In the genomic region with DNA sequence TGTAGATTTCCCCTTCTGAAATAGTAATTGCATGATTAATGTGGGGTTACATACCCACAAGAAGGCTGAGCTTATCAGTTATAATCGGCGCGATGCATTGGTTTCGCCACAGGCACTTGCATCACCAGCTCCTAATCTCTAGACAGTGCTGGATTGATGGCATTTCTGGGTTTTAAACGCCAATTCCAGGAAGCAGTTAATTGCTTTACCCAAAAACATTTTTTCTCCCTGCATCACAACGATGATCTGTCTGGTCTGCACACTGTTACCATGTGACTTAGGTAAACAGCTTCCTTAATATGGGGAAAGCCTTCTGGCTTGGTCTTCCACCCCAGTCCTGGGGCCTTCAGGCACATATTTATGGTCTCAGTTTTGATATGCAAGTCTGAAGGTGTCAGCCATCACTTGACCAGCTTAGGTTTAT, we compare ENCODE assay signal across 9 cellular contexts.
DNase-seq lines count a peak whose midpoint lies in the region; ATAC-seq and TF ChIP-seq lines count a peak whose summit lies in the region.
"Had no signal": no experiment of that assay in that cellular context is flagged by ENCODE, and none has a peak within 500 bp of the region (broad histone marks: within the 10 kb centered on the region; RNA-seq: fewer than 3 reads in every experiment).

No MANE protein-coding gene starts in this region.

- no peak for DNase-seq in CD8-positive, alpha-beta T cell
- DNase-seq in Karpas-422, result no peak
- peak; percentile 68 for DNase-seq in islet precursor cell
- DNase-seq in NCI-H774 (lab: John Stamatoyannopoulos, UW), result no peak
- DNase-seq in D341Med (ENCODE audit: low spot score), result no peak
- no peak for DNase-seq in testis
- DNase-seq: MM.1S had no signal

- ATAC-seq in CD8-positive, alpha-beta T cell, result peak; percentile 50
- ATAC-seq in activated T-helper 17 cell treated with anti-CD3 and anti-CD28 coated beads, Interleukin-2, amount 50 U/mL, for 72 hours (replicated peaks), result peak; percentile 73
- no peak for ATAC-seq in HG03457 (IDR thresholded peaks at IDR 0.05; ENCODE audit: unreplicated experiment)

- CTCF ChIA-PET in CD8-positive, alpha-beta T cell (lab: Charles Lee), result no interaction called here

- H3K9ac ChIP-seq in Karpas-422 (ENCODE audit: low read length), result no peak overlapping the region

- H3K36me3 ChIP-seq in CD8-positive, alpha-beta T cell (ENCODE audit: insufficient read depth, low read length), result no peaks in the 10 kb centered on the region
- H3K36me3 ChIP-seq in Karpas-422 (ENCODE audit: insufficient read depth, low read length), result no peaks in the 10 kb centered on the region
- H3K36me3 ChIP-seq in testis (ENCODE audit: low read depth, missing control alignments), result no peaks in the 10 kb centered on the region

- TF ChIP-seq POLR2A in testis (IDR thresholded peaks at IDR 0.05), result no peak

- peaks cover 20% of the 10 kb centered on the region for H3K4me1 Mint-ChIP-seq in CD8-positive, alpha-beta T cell (ENCODE audit: low read depth)
- peaks cover 9% of the 10 kb centered on the region for H3K4me1 Mint-ChIP-seq in activated T-helper 17 cell treated with anti-CD3 and anti-CD28 coated beads, Interleukin-2, amount 50 U/mL, for 72 hours

- H3K27ac ChIP-seq in CD8-positive, alpha-beta T cell (ENCODE audit: low read depth, low read length), result no peak overlapping the region
- peak overlapping the region; percentile 65 for H3K27ac ChIP-seq in Karpas-422 (ENCODE audit: low read length)
- no peak overlapping the region for H3K27ac ChIP-seq in testis

- no peaks in the 10 kb centered on the region for H3K9me3 Mint-ChIP-seq in CD8-positive, alpha-beta T cell
- no peaks in the 10 kb centered on the region for H3K9me3 Mint-ChIP-seq in activated T-helper 17 cell treated with anti-CD3 and anti-CD28 coated beads, Interleukin-2, amount 50 U/mL, for 72 hours

- H3K27me3 Mint-ChIP-seq in CD8-positive, alpha-beta T cell (ENCODE audit: low read depth), result no peaks in the 10 kb centered on the region
- peaks cover 4% of the 10 kb centered on the region for H3K27me3 Mint-ChIP-seq in activated T-helper 17 cell treated with anti-CD3 and anti-CD28 coated beads, Interleukin-2, amount 50 U/mL, for 72 hours

- POLR2A ChIA-PET in CD8-positive, alpha-beta T cell (lab: Charles Lee), result no interaction called here

- no peaks in the 10 kb centered on the region for H3K9me3 ChIP-seq in CD8-positive, alpha-beta T cell (ENCODE audit: low read length)
- no peaks in the 10 kb centered on the region for H3K9me3 ChIP-seq in Karpas-422 (ENCODE audit: low read length)
- no peaks in the 10 kb centered on the region for H3K9me3 ChIP-seq in testis

- H3K4me2 ChIP-seq in Karpas-422 (ENCODE audit: low read depth, low read length, poor library complexity, severe bottlenecking), result no peak overlapping the region

- TF ChIP-seq CTCF in CD8-positive, alpha-beta T cell (IDR thresholded peaks at IDR 0.05), result no peak
- TF ChIP-seq CTCF in testis (IDR thresholded peaks at IDR 0.05), result no peak

- 68 to 78% methylated on average over 6 of the region's 6 CpGs for WGBS in testis, 2 donors

- peak overlapping the region; percentile 72 for H2AFZ ChIP-seq in Karpas-422 (ENCODE audit: low read length)

- peaks cover 16% of the 10 kb centered on the region for H3K79me2 ChIP-seq in Karpas-422 (ENCODE audit: low read length)

- peaks cover 9% of the 10 kb centered on the region for H3K4me1 ChIP-seq in CD8-positive, alpha-beta T cell (ENCODE audit: insufficient read depth, low read length)
- H3K4me1 ChIP-seq in Karpas-422 (ENCODE audit: low read length) (peaks cover 77% of the 10 kb centered on the region), testis (peaks cover 14% of the 10 kb centered on the region)

- intact Hi-C loops in CD8-positive, alpha-beta T cell (cut with DNase I, micrococcal nuclease), result no loop called here
- intact Hi-C loops in testis (cut with DNase I; ENCODE audit: low total_unique reads), result no loop called here

- no peaks in the 10 kb centered on the region for H3K27me3 ChIP-seq in CD8-positive, alpha-beta T cell (ENCODE audit: insufficient read depth, low read length)
- no peaks in the 10 kb centered on the region for H3K27me3 ChIP-seq in Karpas-422 (ENCODE audit: low read length)
- no peaks in the 10 kb centered on the region for H3K27me3 ChIP-seq in testis

- no peak overlapping the region for H3K27ac Mint-ChIP-seq in CD8-positive, alpha-beta T cell
- no peak overlapping the region for H3K27ac Mint-ChIP-seq in activated T-helper 17 cell treated with anti-CD3 and anti-CD28 coated beads, Interleukin-2, amount 50 U/mL, for 72 hours

- no peak overlapping the region for H3K4me3 Mint-ChIP-seq in CD8-positive, alpha-beta T cell
- H3K4me3 Mint-ChIP-seq in activated T-helper 17 cell treated with anti-CD3 and anti-CD28 coated beads, Interleukin-2, amount 50 U/mL, for 72 hours, result no peak overlapping the region

- no peaks in the 10 kb centered on the region for H4K20me1 ChIP-seq in Karpas-422 (ENCODE audit: insufficient read depth, low read depth, low read length)

- H3K9me2 ChIP-seq in Karpas-422 (replicated peaks; ENCODE audit: insufficient read depth, low read length), result no peaks in the 10 kb centered on the region

- no peaks in the 10 kb centered on the region for H3K36me3 Mint-ChIP-seq in CD8-positive, alpha-beta T cell
- H3K36me3 Mint-ChIP-seq in activated T-helper 17 cell treated with anti-CD3 and anti-CD28 coated beads, Interleukin-2, amount 50 U/mL, for 72 hours (ENCODE audit: low read depth), result no peaks in the 10 kb centered on the region

- no peak overlapping the region for H3K4me3 ChIP-seq in CD8-positive, alpha-beta T cell (ENCODE audit: low read depth, low read length)
- H3K4me3 ChIP-seq in Karpas-422 (ENCODE audit: low read length) (no peak overlapping the region), testis (no peak overlapping the region)
